ENCODE assay signal across 15 cellular contexts in genomic region chr1:225407755-225408154, GRCh38. TPM values are rescaled to one million over a fixed set of nuclear protein-coding genes. Genes with fewer than 3 reads are reported as not detected.
DNase-seq lines count a peak whose midpoint lies in the region; ATAC-seq and TF ChIP-seq lines count a peak whose summit lies in the region.
"Had no signal": no experiment of that assay in that cellular context is flagged by ENCODE, and none has a peak within 500 bp of the region (broad histone marks: within the 10 kb centered on the region; RNA-seq: fewer than 3 reads in every experiment).

No MANE protein-coding gene starts in this region.

- no peaks in the 10 kb centered on the region; the same call in none of the 2 replicates for H3K9me1 ChIP-seq in IMR-90 (ENCODE audit: insufficient read depth, low read length)

- H2AFZ ChIP-seq in IMR-90 (replicated peaks; ENCODE audit: low read length, poor library complexity) (no peak overlapping the region), MM.1S (ENCODE audit: low read length) (no peak overlapping the region)
- H2AFZ ChIP-seq: GM23338 had no signal

- 0 out of 2 replicates have a peak, but pooled peaks cover 3% of the 10 kb centered on the region for H4K20me1 ChIP-seq in IMR-90 (ENCODE audit: insufficient read depth, low read length)
- H4K20me1 ChIP-seq in MM.1S (ENCODE audit: insufficient read depth, low read length): no peaks in the 10 kb centered on the region

- H2BK20ac ChIP-seq in IMR-90 (ENCODE audit: low read depth, low read length): no peak overlapping the region

- no peaks in the 10 kb centered on the region for H3K9me2 ChIP-seq in MM.1S (replicated peaks; ENCODE audit: insufficient read depth, low read length)

- H3K4me3 ChIP-seq in IMR-90 (ENCODE audit: insufficient read depth, low read depth, low read length) (no peak overlapping the region), endodermal cell (ENCODE audit: low read length) (peak overlapping the region; percentile 27), MM.1S (ENCODE audit: low read length) (no peak overlapping the region)
- H3K4me3 ChIP-seq: BLaER1 treated with 17β-estradiol and CSF1 and Interleukin-3, amounts not matched to agents 10 nM and 100 nM; GM12878; GM23338 had no signal

- no peak overlapping the region for H3K14ac ChIP-seq in IMR-90 (replicated peaks; ENCODE audit: low read depth, low read length)

- H3K4me3 Mint-ChIP-seq in activated naive CD4-positive, alpha-beta T cell treated with anti-CD3 and anti-CD28 coated beads, Interleukin-2, amount 50 U/mL, for 24 hours: no peak overlapping the region
- H3K4me3 Mint-ChIP-seq in activated naive CD4-positive, alpha-beta T cell treated with anti-CD3 and anti-CD28 coated beads, Interleukin-2, amount 10 ng/mL, durations not matched to agents 7 days and 5 days: no peak overlapping the region
- H3K4me3 Mint-ChIP-seq in endodermal cell: no peak overlapping the region
- H3K4me3 Mint-ChIP-seq in stimulated activated effector memory CD8-positive, alpha-beta T cell treated with anti-CD3 and anti-CD28 coated beads, Interleukin-12 subunit alpha, Interleukin-12 subunit beta, amount 100 ng/mL, for 72 hours: no peak overlapping the region
- H3K4me3 Mint-ChIP-seq: CD4-positive, CD25-positive, alpha-beta regulatory T cell; GM23338 had no signal

- POLR2A ChIA-PET in IMR-90 (lab: Charles Lee; ENCODE audit: unreplicated experiment): no interaction called here

- DNase-seq in activated naive CD4-positive, alpha-beta T cell treated with anti-CD3 and anti-CD28 coated beads, Interleukin-2, amount 10 ng/mL, durations not matched to agents 7 days and 5 days: no peak
- DNase-seq in IMR-90 (no peak), endodermal cell (no peak), MM.1S (no peak), epidermal melanocyte (ENCODE audit: insufficient read length, low spot score) (no peak)
- DNase-seq in stimulated activated effector memory CD8-positive, alpha-beta T cell treated with anti-CD3 and anti-CD28 coated beads, Interleukin-12 subunit alpha, Interleukin-12 subunit beta, amount 100 ng/mL, for 72 hours (ENCODE audit: low spot score in 2 of 2): no peak
- DNase-seq: ACHN; CD4-positive, CD25-positive, alpha-beta regulatory T cell; DMS79 had no signal

- peak overlapping the region; percentile 23 for H3K27ac Mint-ChIP-seq in activated naive CD4-positive, alpha-beta T cell treated with anti-CD3 and anti-CD28 coated beads, Interleukin-2, amount 50 U/mL, for 24 hours
- H3K27ac Mint-ChIP-seq in activated naive CD4-positive, alpha-beta T cell treated with anti-CD3 and anti-CD28 coated beads, Interleukin-2, amount 10 ng/mL, durations not matched to agents 7 days and 5 days: no peak overlapping the region
- no peak overlapping the region for H3K27ac Mint-ChIP-seq in endodermal cell
- peak overlapping the region; percentile 46 for H3K27ac Mint-ChIP-seq in stimulated activated effector memory CD8-positive, alpha-beta T cell treated with anti-CD3 and anti-CD28 coated beads, Interleukin-12 subunit alpha, Interleukin-12 subunit beta, amount 100 ng/mL, for 72 hours
- H3K27ac Mint-ChIP-seq: GM23338 had no signal

- no peaks in the 10 kb centered on the region for H3K27me3 Mint-ChIP-seq in activated naive CD4-positive, alpha-beta T cell treated with anti-CD3 and anti-CD28 coated beads, Interleukin-2, amount 50 U/mL, for 24 hours
- H3K27me3 Mint-ChIP-seq in activated naive CD4-positive, alpha-beta T cell treated with anti-CD3 and anti-CD28 coated beads, Interleukin-2, amount 10 ng/mL, durations not matched to agents 7 days and 5 days: no peaks in the 10 kb centered on the region
- H3K27me3 Mint-ChIP-seq in endodermal cell (ENCODE audit: insufficient read depth): peaks cover 51% of the 10 kb centered on the region
- H3K27me3 Mint-ChIP-seq: CD4-positive, CD25-positive, alpha-beta regulatory T cell had no signal

- H2BK5ac ChIP-seq in IMR-90 (ENCODE audit: low read depth, low read length, poor library complexity, severe bottlenecking): no peak overlapping the region

- H2BK15ac ChIP-seq in IMR-90 (ENCODE audit: low read depth, low read length): no peak overlapping the region

- BruUV-seq in IMR-90 (replicated peaks; lab: Mats Ljungman, UMichigan): no TSS peak

- TF ChIP-seq CTCF in IMR-90 (conservative IDR thresholded peaks at IDR 0.05; ENCODE audit: low read depth, low read length): no peak
- TF ChIP-seq CTCF in endodermal cell (conservative IDR thresholded peaks at IDR 0.05): no peak
- TF ChIP-seq CTCF in MM.1S (IDR thresholded peaks at IDR 0.05; ENCODE audit: low read length): no peak

- H3K9ac ChIP-seq in IMR-90 (ENCODE audit: low read depth, low read length) (no peak overlapping the region), endodermal cell (ENCODE audit: extremely low read depth, low read length, poor library complexity, severe bottlenecking) (no peak overlapping the region), MM.1S (ENCODE audit: low read length) (no peak overlapping the region)
- H3K9ac ChIP-seq: BLaER1 treated with 17β-estradiol and CSF1 and Interleukin-3, amounts not matched to agents 10 nM and 100 nM had no signal

- peaks cover 28% of the 10 kb centered on the region for H3K36me3 ChIP-seq in IMR-90 (ENCODE audit: control insufficient read depth, insufficient read depth, low read length)
- H3K36me3 ChIP-seq in endodermal cell (ENCODE audit: control insufficient read depth, insufficient read depth, low read length): peaks cover 90% of the 10 kb centered on the region
- peaks cover 47% of the 10 kb centered on the region for H3K36me3 ChIP-seq in MM.1S (replicated peaks; ENCODE audit: insufficient read depth, low read length)

- H3K9me3 Mint-ChIP-seq in activated naive CD4-positive, alpha-beta T cell treated with anti-CD3 and anti-CD28 coated beads, Interleukin-2, amount 50 U/mL, for 24 hours: no peaks in the 10 kb centered on the region
- H3K9me3 Mint-ChIP-seq in activated naive CD4-positive, alpha-beta T cell treated with anti-CD3 and anti-CD28 coated beads, Interleukin-2, amount 10 ng/mL, durations not matched to agents 7 days and 5 days: no peaks in the 10 kb centered on the region
- H3K9me3 Mint-ChIP-seq in endodermal cell: no peaks in the 10 kb centered on the region
- no peaks in the 10 kb centered on the region for H3K9me3 Mint-ChIP-seq in stimulated activated effector memory CD8-positive, alpha-beta T cell treated with anti-CD3 and anti-CD28 coated beads, Interleukin-12 subunit alpha, Interleukin-12 subunit beta, amount 100 ng/mL, for 72 hours
- H3K9me3 Mint-ChIP-seq: CD4-positive, CD25-positive, alpha-beta regulatory T cell; GM23338 had no signal

- WGBS in IMR-90 (ENCODE audit: extremely low coverage in 2 of 2, insufficient read length in 1 of 2), 2 experiments: no CpG with 5 or more reads among the region's 2 CpGs
- WGBS in endodermal cell (ENCODE audit: insufficient coverage in 1 of 2, insufficient read length in 1 of 2), 2 experiments: 71 to 98% methylated on average over 1 of the region's 2 CpGs

- no peak overlapping the region for H3K27ac ChIP-seq in IMR-90 (ENCODE audit: insufficient read depth, low read length)
- H3K27ac ChIP-seq in endodermal cell (ENCODE audit: low read depth, low read length): no peak overlapping the region
- no peak overlapping the region for H3K27ac ChIP-seq in MM.1S (ENCODE audit: low read length)
- H3K27ac ChIP-seq: BLaER1 treated with 17β-estradiol and CSF1 and Interleukin-3, amounts not matched to agents 10 nM and 100 nM; HL-60 had no signal

- no peak overlapping the region for H3K4ac ChIP-seq in IMR-90 (ENCODE audit: low read depth, low read length)

- in situ Hi-C loops in IMR-90 (cut with MboI; ENCODE audit: low sequenced_read_pairs): loop anchor here (25.0 kb wide), 1 partner anchor 920 kb away; no protein-coding TSS in a partner anchor

- no peak overlapping the region for H4K8ac ChIP-seq in IMR-90 (ENCODE audit: low read depth in 2 of 2, low read length in 2 of 2)

- peaks cover 4 to 26% of the 10 kb centered on the region in 2 experiments for H3K79me1 ChIP-seq in IMR-90 (ENCODE audit: low read depth in 1 of 2, low read length in 2 of 2)

- TF ChIP-seq POLR2A in IMR-90 (IDR thresholded peaks at IDR 0.05; ENCODE audit: low read depth, low read length): no peak

- H3K9me3 ChIP-seq in IMR-90 (ENCODE audit: control insufficient read depth, insufficient read depth, low read length) (no peaks in the 10 kb centered on the region), endodermal cell (ENCODE audit: control insufficient read depth, low read length) (no peaks in the 10 kb centered on the region), MM.1S (replicated peaks; ENCODE audit: insufficient read depth, low read length) (no peaks in the 10 kb centered on the region)
- H3K9me3 ChIP-seq: BLaER1 treated with 17β-estradiol and CSF1 and Interleukin-3, amounts not matched to agents 10 nM and 100 nM had no signal

- H4K5ac ChIP-seq in IMR-90 (ENCODE audit: low read depth, low read length): no peak overlapping the region

- CTCF ChIA-PET in activated naive CD4-positive, alpha-beta T cell treated with anti-CD3 and anti-CD28 coated beads, Interleukin-2, amount 10 ng/mL, durations not matched to agents 7 days and 5 days (lab: Charles Lee): no interaction called here
- CTCF ChIA-PET in IMR-90 (lab: Yijun Ruan, JAX): no interaction called here

- no peaks in the 10 kb centered on the region for H3K27me3 ChIP-seq in IMR-90 (ENCODE audit: control insufficient read depth, insufficient read depth, low read length)
- H3K27me3 ChIP-seq in endodermal cell (ENCODE audit: control insufficient read depth, insufficient read depth, low read length, poor library complexity, severe bottlenecking): no peaks in the 10 kb centered on the region
- H3K27me3 ChIP-seq in MM.1S (replicated peaks; ENCODE audit: insufficient read depth, low read length): no peaks in the 10 kb centered on the region
- H3K27me3 ChIP-seq: BLaER1 treated with 17β-estradiol and CSF1 and Interleukin-3, amounts not matched to agents 10 nM and 100 nM had no signal

- peaks cover 14% of the 10 kb centered on the region for H3K4me1 Mint-ChIP-seq in activated naive CD4-positive, alpha-beta T cell treated with anti-CD3 and anti-CD28 coated beads, Interleukin-2, amount 50 U/mL, for 24 hours
- H3K4me1 Mint-ChIP-seq in activated naive CD4-positive, alpha-beta T cell treated with anti-CD3 and anti-CD28 coated beads, Interleukin-2, amount 10 ng/mL, durations not matched to agents 7 days and 5 days: peaks cover 3% of the 10 kb centered on the region
- peaks cover 39% of the 10 kb centered on the region for H3K4me1 Mint-ChIP-seq in endodermal cell
- H3K4me1 Mint-ChIP-seq in stimulated activated effector memory CD8-positive, alpha-beta T cell treated with anti-CD3 and anti-CD28 coated beads, Interleukin-12 subunit alpha, Interleukin-12 subunit beta, amount 100 ng/mL, for 72 hours: peaks cover 8% of the 10 kb centered on the region

- peaks cover 67% of the 10 kb centered on the region for H3K79me2 ChIP-seq in MM.1S (ENCODE audit: low read length)

- H3K56ac ChIP-seq in IMR-90 (ENCODE audit: extremely low read depth, insufficient read depth, low read length): no peak overlapping the region

- no peak for TF ChIP-seq RAD21 in IMR-90 (IDR thresholded peaks at IDR 0.05; ENCODE audit: low read length)

- dilution Hi-C loops in IMR-90 (cut with HindIII; ENCODE audit: low sequenced_read_pairs, unreplicated experiment): no loop called here

- no peak overlapping the region for H2BK120ac ChIP-seq in IMR-90 (ENCODE audit: low read depth, low read length)

- ATAC-seq in IMR-90 (ENCODE audit: low read depth) (no peak), GM18502 (IDR thresholded peaks at IDR 0.05; ENCODE audit: poor library complexity, unreplicated experiment) (no peak)
- ATAC-seq in stimulated activated effector memory CD8-positive, alpha-beta T cell treated with anti-CD3 and anti-CD28 coated beads, Interleukin-12 subunit alpha, Interleukin-12 subunit beta, amount 100 ng/mL, for 72 hours: no peak
- ATAC-seq: GM12878 had no signal

- no peak overlapping the region for H2AK5ac ChIP-seq in IMR-90 (ENCODE audit: low read depth, low read length)

- no peak overlapping the region for H3K23ac ChIP-seq in IMR-90 (ENCODE audit: low read depth, low read length)

- H3F3A ChIP-seq in MM.1S (ENCODE audit: insufficient read depth, low read length): no peaks in the 10 kb centered on the region

- peaks cover 21% of the 10 kb centered on the region for H3K36me3 Mint-ChIP-seq in activated naive CD4-positive, alpha-beta T cell treated with anti-CD3 and anti-CD28 coated beads, Interleukin-2, amount 50 U/mL, for 24 hours
- peaks cover 78% of the 10 kb centered on the region for H3K36me3 Mint-ChIP-seq in activated naive CD4-positive, alpha-beta T cell treated with anti-CD3 and anti-CD28 coated beads, Interleukin-2, amount 10 ng/mL, durations not matched to agents 7 days and 5 days
- H3K36me3 Mint-ChIP-seq in endodermal cell (ENCODE audit: low read depth): peaks cover 44% of the 10 kb centered on the region
- H3K36me3 Mint-ChIP-seq in stimulated activated effector memory CD8-positive, alpha-beta T cell treated with anti-CD3 and anti-CD28 coated beads, Interleukin-12 subunit alpha, Interleukin-12 subunit beta, amount 100 ng/mL, for 72 hours: peaks cover 99% of the 10 kb centered on the region

- H2AK9ac ChIP-seq in IMR-90 (replicated peaks; ENCODE audit: low read depth, low read length, poor library complexity): no peak overlapping the region

- no peak overlapping the region for H3K18ac ChIP-seq in IMR-90 (ENCODE audit: low read depth, low read length)

- no peak overlapping the region for H3K4me2 ChIP-seq in IMR-90 (ENCODE audit: low read depth, low read length)
- H3K4me2 ChIP-seq in MM.1S (ENCODE audit: low read depth, low read length): no peak overlapping the region
- H3K4me2 ChIP-seq: BLaER1 treated with 17β-estradiol and CSF1 and Interleukin-3, amounts not matched to agents 10 nM and 100 nM; GM23338 had no signal

- intact Hi-C loops in IMR-90 (cut with micrococcal nuclease): no loop called here

- H3K4me1 ChIP-seq in IMR-90 (ENCODE audit: control insufficient read depth, insufficient read depth, low read length): no peaks in the 10 kb centered on the region; the same call in 1 of the 2 replicates
- H3K4me1 ChIP-seq in endodermal cell (ENCODE audit: control insufficient read depth, insufficient read depth, low read length): peaks cover 5% of the 10 kb centered on the region
- H3K4me1 ChIP-seq in MM.1S (ENCODE audit: low read length): no peaks in the 10 kb centered on the region
- H3K4me1 ChIP-seq: BLaER1 treated with 17β-estradiol and CSF1 and Interleukin-3, amounts not matched to agents 10 nM and 100 nM had no signal

- no peak overlapping the region for H4K91ac ChIP-seq in IMR-90 (ENCODE audit: insufficient read depth, low read depth, low read length)

RNA-seq across cellular contexts. Expression of gene LBR, which starts 20.1 kb away (rescaled TPM):
- total RNA-seq in IMR-90 (2012; rRNA removed) (21.3 and 37.5 TPM in 2 replicates), endodermal cell (10 to 100 TPM; 49.8 to 72.3 TPM)
- polyA plus RNA-seq in IMR-90 (2012; rRNA removed): 18.2 and 24.9 TPM in 2 replicates
- polyA plus RNA-seq in IMR-90 (2012; cell fraction: cytosol; rRNA removed): 5.2 and 5.4 TPM in 2 replicates
- 9.9 and 32.7 TPM in 2 replicates for polyA plus RNA-seq in IMR-90 (2012; cell fraction: nucleus; rRNA removed; ENCODE audit: low replicate concordance)
- 98.3 TPM for polyA plus RNA-seq in endodermal cell (2013, experiment 1 of 2)
- polyA plus RNA-seq in endodermal cell (2013, experiment 2 of 2): 96.7 TPM

Comparison
In these comparisons a context has a peak if more than half of its experiments do, and no peak if none do; other contexts are left out.
1. H3K27ac Mint-ChIP-seq: peak in activated naive CD4-positive, alpha-beta T cell treated with anti-CD3 and anti-CD28 coated beads, Interleukin-2, amount 50 U/mL, for 24 hours (single experiment) and stimulated activated effector memory CD8-positive, alpha-beta T cell treated with anti-CD3 and anti-CD28 coated beads, Interleukin-12 subunit alpha, Interleukin-12 subunit beta, amount 100 ng/mL, for 72 hours (single experiment); none in activated naive CD4-positive, alpha-beta T cell treated with anti-CD3 and anti-CD28 coated beads, Interleukin-2, amount 10 ng/mL, durations not matched to agents 7 days and 5 days (single experiment) and endodermal cell (single experiment).